In the genomic region with DNA sequence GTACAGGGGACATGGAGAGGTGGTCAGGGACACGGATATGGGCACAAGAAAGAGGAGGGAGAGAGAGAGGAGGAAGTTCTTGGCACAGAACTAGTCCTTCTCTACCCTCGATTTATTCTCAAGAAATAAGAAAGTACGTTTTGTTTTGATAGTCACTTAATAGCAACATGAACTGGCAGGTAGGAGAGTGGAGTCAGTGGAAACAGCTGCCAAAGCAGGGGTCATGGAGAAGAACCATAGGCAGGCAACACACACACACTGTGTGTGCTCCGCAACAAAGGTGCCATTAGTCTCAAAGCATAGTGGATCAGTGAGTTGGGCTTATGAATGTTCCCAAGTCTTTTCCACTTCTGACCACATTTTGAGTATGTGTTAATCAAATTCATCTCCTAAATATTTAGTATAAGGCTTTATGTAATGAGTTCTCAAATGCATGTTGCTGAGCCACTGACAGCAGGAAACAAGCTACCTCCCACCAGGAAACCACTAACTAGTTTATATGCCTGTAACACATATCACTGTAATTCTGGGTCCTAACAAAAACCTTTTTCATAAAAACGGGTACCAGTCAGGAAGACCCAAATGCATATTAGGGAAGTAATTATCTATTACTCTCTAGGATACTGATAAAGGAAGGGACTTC, we compare ENCODE assay signal across 18 cellular contexts. TPM values are rescaled to one million over a fixed set of nuclear protein-coding genes. Genes with fewer than 3 reads are reported as not detected.
DNase-seq lines count a peak whose midpoint lies in the region; ATAC-seq and TF ChIP-seq lines count a peak whose summit lies in the region.
"Had no signal": no experiment of that assay in that cellular context is flagged by ENCODE, and none has a peak within 500 bp of the region (broad histone marks: within the 10 kb centered on the region; RNA-seq: fewer than 3 reads in every experiment).

No MANE protein-coding gene starts in this region.

- H3K9me3 Mint-ChIP-seq in activated naive CD8-positive, alpha-beta T cell (ENCODE audit: low read depth) = no peaks in the 10 kb centered on the region
- H3K9me3 Mint-ChIP-seq in activated naive CD8-positive, alpha-beta T cell treated with anti-CD3 and anti-CD28 coated beads, Interleukin-2, amount 50 U/mL, for 24 hours = no peaks in the 10 kb centered on the region
- H3K9me3 Mint-ChIP-seq in dendritic cell treated with granulocyte-macrophage colony-stimulating factor and Interleukin-4, amounts not matched to agents 40 ng/mL and 50 ng/mL, for 4 days = no peaks in the 10 kb centered on the region
- no peaks in the 10 kb centered on the region for H3K9me3 Mint-ChIP-seq in stimulated activated naive CD8-positive, alpha-beta T cell treated with anti-CD3 and anti-CD28 coated beads, Interleukin-15, amount 100 ng/mL, for 72 hours

- no peaks in the 10 kb centered on the region for H3K27me3 ChIP-seq in vagina
- H3K27me3 ChIP-seq in esophagus muscularis mucosa = no peaks in the 10 kb centered on the region
- H3K27me3 ChIP-seq: cardiac muscle cell, right atrium auricular region, SJSA1, suprapubic skin had no signal

- no peaks in the 10 kb centered on the region for H3K9me3 ChIP-seq in SK-N-MC (ENCODE audit: low read depth, low read length)
- no peaks in the 10 kb centered on the region for H3K9me3 ChIP-seq in vagina
- H3K9me3 ChIP-seq in esophagus muscularis mucosa = no peaks in the 10 kb centered on the region
- H3K9me3 ChIP-seq: right atrium auricular region, SJSA1, suprapubic skin had no signal

- peaks cover 37% of the 10 kb centered on the region for H3K4me1 Mint-ChIP-seq in activated naive CD8-positive, alpha-beta T cell (ENCODE audit: low read depth)
- H3K4me1 Mint-ChIP-seq in activated naive CD8-positive, alpha-beta T cell treated with anti-CD3 and anti-CD28 coated beads, Interleukin-2, amount 50 U/mL, for 24 hours = peaks cover 34% of the 10 kb centered on the region
- peaks cover 30% of the 10 kb centered on the region for H3K4me1 Mint-ChIP-seq in dendritic cell treated with granulocyte-macrophage colony-stimulating factor and Interleukin-4, amounts not matched to agents 40 ng/mL and 50 ng/mL, for 4 days (ENCODE audit: low read depth)
- H3K4me1 Mint-ChIP-seq in stimulated activated naive CD8-positive, alpha-beta T cell treated with anti-CD3 and anti-CD28 coated beads, Interleukin-15, amount 100 ng/mL, for 72 hours = peaks cover 40% of the 10 kb centered on the region

- TF ChIP-seq EP300 in esophagus muscularis mucosa (IDR thresholded peaks at IDR 0.05) = no peak

- no peak for DNase-seq in activated naive CD8-positive, alpha-beta T cell treated with anti-CD3 and anti-CD28 coated beads, Interleukin-2, amount 50 U/mL, for 24 hours
- DNase-seq in SK-N-MC (ENCODE audit: low read depth, low spot score) = peak; percentile 87
- DNase-seq in stimulated activated naive CD8-positive, alpha-beta T cell treated with anti-CD3 and anti-CD28 coated beads, Interleukin-15, amount 100 ng/mL, for 72 hours = no peak
- no peak for DNase-seq in vagina (ENCODE audit: extremely low spot score in 2 of 2)
- no peak for DNase-seq in esophagus muscularis mucosa (ENCODE audit: extremely low spot score)
- DNase-seq in stimulated activated CD4-positive, alpha-beta T cell treated with anti-CD3 and anti-CD28 coated beads, Interleukin-1b, Interleukin-23, amount 100 ng/mL, for 48 hours = no peak
- DNase-seq: DMS 273 treated with DMSO at 0.1 percent for 48 hours; effector memory CD4-positive, alpha-beta T cell; hypothalamus; NCI-H526 treated with DMSO at 0.1 percent for 48 hours had no signal

- H3K36me3 ChIP-seq in SK-N-MC (ENCODE audit: insufficient read depth, low read length) (peaks cover 95% of the 10 kb centered on the region), vagina (peaks cover 0 to 82% of the 10 kb centered on the region in 2 donors), esophagus muscularis mucosa (peaks cover 52 to 97% (median 92%) of the 10 kb centered on the region in 4 donors)

- H3K4me3 Mint-ChIP-seq in activated naive CD8-positive, alpha-beta T cell = no peak overlapping the region
- no peak overlapping the region for H3K4me3 Mint-ChIP-seq in activated naive CD8-positive, alpha-beta T cell treated with anti-CD3 and anti-CD28 coated beads, Interleukin-2, amount 50 U/mL, for 24 hours
- no peak overlapping the region for H3K4me3 Mint-ChIP-seq in dendritic cell treated with granulocyte-macrophage colony-stimulating factor and Interleukin-4, amounts not matched to agents 40 ng/mL and 50 ng/mL, for 4 days
- H3K4me3 Mint-ChIP-seq in stimulated activated naive CD8-positive, alpha-beta T cell treated with anti-CD3 and anti-CD28 coated beads, Interleukin-15, amount 100 ng/mL, for 72 hours = no peak overlapping the region

- ATAC-seq in activated naive CD8-positive, alpha-beta T cell treated with anti-CD3 and anti-CD28 coated beads, Interleukin-2, amount 50 U/mL, for 24 hours = no peak
- ATAC-seq in stimulated activated naive CD8-positive, alpha-beta T cell treated with anti-CD3 and anti-CD28 coated beads, Interleukin-15, amount 100 ng/mL, for 72 hours = peak; percentile 20
- ATAC-seq: HCT116 had no signal

- TF ChIP-seq POLR2A in vagina (IDR thresholded peaks at IDR 0.05) (no peak), esophagus muscularis mucosa (IDR thresholded peaks at IDR 0.05; ENCODE audit: low read depth) (no peak)

- H3K27me3 Mint-ChIP-seq in activated naive CD8-positive, alpha-beta T cell = no peaks in the 10 kb centered on the region
- H3K27me3 Mint-ChIP-seq in activated naive CD8-positive, alpha-beta T cell treated with anti-CD3 and anti-CD28 coated beads, Interleukin-2, amount 50 U/mL, for 24 hours = no peaks in the 10 kb centered on the region
- no peaks in the 10 kb centered on the region for H3K27me3 Mint-ChIP-seq in dendritic cell treated with granulocyte-macrophage colony-stimulating factor and Interleukin-4, amounts not matched to agents 40 ng/mL and 50 ng/mL, for 4 days
- H3K27me3 Mint-ChIP-seq in stimulated activated naive CD8-positive, alpha-beta T cell treated with anti-CD3 and anti-CD28 coated beads, Interleukin-15, amount 100 ng/mL, for 72 hours = no peaks in the 10 kb centered on the region

- peaks cover 7% of the 10 kb centered on the region for H3K36me3 Mint-ChIP-seq in activated naive CD8-positive, alpha-beta T cell
- peaks cover 52% of the 10 kb centered on the region for H3K36me3 Mint-ChIP-seq in activated naive CD8-positive, alpha-beta T cell treated with anti-CD3 and anti-CD28 coated beads, Interleukin-2, amount 50 U/mL, for 24 hours (ENCODE audit: low read depth)
- peaks cover 99% of the 10 kb centered on the region for H3K36me3 Mint-ChIP-seq in dendritic cell treated with granulocyte-macrophage colony-stimulating factor and Interleukin-4, amounts not matched to agents 40 ng/mL and 50 ng/mL, for 4 days (ENCODE audit: low read depth)

- H3K27ac ChIP-seq in SK-N-MC (peak overlapping the region; percentile 77), vagina (no peak overlapping the region), esophagus muscularis mucosa (replicated peaks in 1 of 4) (no peak overlapping the region)
- H3K27ac ChIP-seq: cardiac muscle cell, PC-9, right atrium auricular region, SJSA1, suprapubic skin had no signal

- 61% methylated on average over 5 of the region's 5 CpGs for WGBS in esophagus muscularis mucosa

- TF ChIP-seq CTCF in vagina (IDR thresholded peaks at IDR 0.05) (no peak), esophagus muscularis mucosa (IDR thresholded peaks at IDR 0.05) (no peak)

- peak overlapping the region; percentile 65 for H3K27ac Mint-ChIP-seq in activated naive CD8-positive, alpha-beta T cell
- no peak overlapping the region for H3K27ac Mint-ChIP-seq in activated naive CD8-positive, alpha-beta T cell treated with anti-CD3 and anti-CD28 coated beads, Interleukin-2, amount 50 U/mL, for 24 hours
- H3K27ac Mint-ChIP-seq in dendritic cell treated with granulocyte-macrophage colony-stimulating factor and Interleukin-4, amounts not matched to agents 40 ng/mL and 50 ng/mL, for 4 days = peak overlapping the region; percentile 38
- peak overlapping the region; percentile 67 to 87 for H3K27ac Mint-ChIP-seq in stimulated activated naive CD8-positive, alpha-beta T cell treated with anti-CD3 and anti-CD28 coated beads, Interleukin-15, amount 100 ng/mL, for 72 hours

- H3K4me1 ChIP-seq in vagina = no peaks in the 10 kb centered on the region
- H3K4me1 ChIP-seq in esophagus muscularis mucosa = no peaks in the 10 kb centered on the region
- H3K4me1 ChIP-seq: right atrium auricular region, SJSA1, suprapubic skin had no signal

- no peak overlapping the region for H3K9ac ChIP-seq in SK-N-MC (ENCODE audit: insufficient read length)

- intact Hi-C loops in dendritic cell treated with granulocyte-macrophage colony-stimulating factor and Interleukin-4, amounts not matched to agents 40 ng/mL and 50 ng/mL, for 4 days (cut with micrococcal nuclease) = no loop called here
- intact Hi-C loops in vagina (cut with DNase I) (no loop called here), esophagus muscularis mucosa (cut with DNase I) (no loop called here)

- H3K4me3 ChIP-seq in SK-N-MC = peak overlapping the region; percentile 14; the same call in 1 of the 2 replicates
- H3K4me3 ChIP-seq in vagina = no peak overlapping the region
- no peak overlapping the region for H3K4me3 ChIP-seq in esophagus muscularis mucosa
- H3K4me3 ChIP-seq: cardiac muscle cell, PC-9, right atrium auricular region, SJSA1, suprapubic skin had no signal

RNA-seq across cellular contexts. Expression of a gene that starts 41.1 kb away (rescaled TPM):
- 40.8 TPM for total RNA-seq in vagina
- 10 to 100 TPM; 32.6 to 38.1 (median 34.7) TPM for total RNA-seq in esophagus muscularis mucosa

RNA-seq across cellular contexts. Expression of a gene that starts 50.3 kb away (rescaled TPM):
- total RNA-seq in vagina (not detected), esophagus muscularis mucosa (under 1 TPM in 3 of 4 donors, not detected in 1; 0.19 to 0.98 (median 0.33) TPM)
- total RNA-seq: PC-9 had no signal
